Comparison of ENCODE assay signal across 7 cellular contexts in genomic region chr19:54777851-54778250, GRCh38. TPM values are rescaled to one million over a fixed set of nuclear protein-coding genes. Genes with fewer than 3 reads are reported as not detected.
"Had no signal": no experiment of that assay in that cellular context is flagged by ENCODE, and none has a peak within 500 bp of the region (broad histone marks: within the 10 kb centered on the region; RNA-seq: fewer than 3 reads in every experiment).

No MANE protein-coding gene starts in this region.

RNA-seq across cellular contexts. Expression of gene KIR2DL1, which starts 8.3 kb away (rescaled TPM):
- total RNA-seq: GM23248, GM23338, H1, H4, H7, H9, HFFc6 had no signal

RNA-seq across cellular contexts. Expression of gene KIR2DL4, which starts 25.6 kb away (rescaled TPM):
- total RNA-seq: GM23248, GM23338, H1, H4, H7, H9, HFFc6 had no signal

RNA-seq across cellular contexts. Expression of gene KIR3DL1, which starts 38.4 kb away (rescaled TPM):
- total RNA-seq: GM23248, GM23338, H1, H4, H7, H9, HFFc6 had no signal

RNA-seq across cellular contexts. Expression of gene KIR2DL3, which starts 39.5 kb away (rescaled TPM):
- total RNA-seq: GM23248, GM23338, H1, H4, H7, H9, HFFc6 had no signal

RNA-seq across cellular contexts. Expression of gene KIR3DL3, which starts 53.6 kb away (rescaled TPM):
- total RNA-seq: GM23248, GM23338, H1, H4, H7, H9, HFFc6 had no signal
